20 cellular contexts compared by ENCODE assay signal in the genomic region with DNA sequence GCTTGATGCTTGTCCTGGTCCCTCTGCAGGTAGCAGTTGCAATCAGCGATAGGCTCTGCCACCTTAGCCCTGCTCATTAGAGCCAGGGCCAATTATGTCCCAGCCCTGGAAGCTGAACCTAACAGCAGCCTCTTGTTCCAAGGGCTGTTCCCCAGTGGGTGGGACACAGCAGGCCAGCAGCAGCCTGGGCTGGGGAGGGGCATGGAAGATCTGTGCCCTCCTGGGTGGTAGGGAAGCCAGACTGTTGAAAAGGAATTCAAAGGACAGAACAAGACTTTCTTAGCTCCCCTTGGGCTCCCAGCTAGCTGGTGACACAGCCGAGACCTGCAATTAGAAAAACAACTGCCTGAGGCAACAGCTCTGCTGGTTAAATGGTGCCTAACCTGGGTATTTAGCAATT. TPM values are rescaled to one million over a fixed set of nuclear protein-coding genes. Genes with fewer than 3 reads are reported as not detected.
DNase-seq lines count a peak whose midpoint lies in the region; FAIRE-seq and TF ChIP-seq lines count a peak whose summit lies in the region.
"Had no signal": no experiment of that assay in that cellular context is flagged by ENCODE, and none has a peak within 500 bp of the region (broad histone marks: within the 10 kb centered on the region; RNA-seq: fewer than 3 reads in every experiment).

No MANE protein-coding gene starts in this region.

- H4K20me1 ChIP-seq in H1 (replicated peaks in 1 of 2; ENCODE audit: control insufficient read depth in 1 of 2, insufficient read depth in 2 of 2, low read length in 2 of 2): no peaks in the 10 kb centered on the region

- H2BK15ac ChIP-seq in H1 (ENCODE audit: low read length): no peak overlapping the region

- H2AFZ ChIP-seq in H1 (ENCODE audit: low read length): no peak overlapping the region

- no peak overlapping the region for H2BK120ac ChIP-seq in H1 (replicated peaks; ENCODE audit: low read depth, low read length)

- H3K9me3 ChIP-seq in H1 (ENCODE audit: insufficient read depth in 2 of 2, low read depth in 1 of 2, low read length in 1 of 2) (no peaks in the 10 kb centered on the region), small intestine (ENCODE audit: control insufficient read depth, low read depth) (no peaks in the 10 kb centered on the region), ovary (no peaks in the 10 kb centered on the region), tibial nerve (no peaks in the 10 kb centered on the region)
- H3K9me3 ChIP-seq: A549, HAP-1, tibial artery had no signal

- no peak for TF ChIP-seq EP300 in H1 (IDR thresholded peaks at IDR 0.05; ENCODE audit: borderline replicate concordance in 1 of 2, low read depth in 2 of 2, low read length in 2 of 2)
- TF ChIP-seq EP300 in ovary (IDR thresholded peaks at IDR 0.05): no peak
- TF ChIP-seq EP300 in tibial nerve (IDR thresholded peaks at IDR 0.05): no peak

- TF ChIP-seq RAD21 in H1 (IDR thresholded peaks at IDR 0.05 in 1 of 2, conservative IDR thresholded peaks at IDR 0.05 in 1 of 2; ENCODE audit: low read depth in 2 of 2, low read length in 2 of 2): 0 out of 4 replicates have a peak, but pooled peaks of 1 of the 2 experiments have one; percentile 7

- POLR2A ChIA-PET in H1 (lab: Charles Lee; ENCODE audit: partially characterized antibody): interaction anchor here (1.3 kb wide), 1 partner anchor 17 kb away, joined by 3 read pairs; a partner anchor contains a TSS

- peak; percentile 37 for DNase-seq in NCI-H1436 (lab: John Stamatoyannopoulos, UW)
- no peak for DNase-seq in NCI-H1436 treated with DMSO at 0.1 percent for 48 hours (lab: John Stamatoyannopoulos, UW)
- DNase-seq in NCI-H2227 treated with DMSO at 0.1 percent for 48 hours (lab: John Stamatoyannopoulos, UW): peak; percentile 68
- DNase-seq in H1 (ENCODE audit: low read depth in 1 of 2, low spot score in 2 of 2): peak in 1 of 2 experiments; percentile 63
- peak; percentile 39 for DNase-seq in small intestine
- no peak for DNase-seq in ovary
- no peak for DNase-seq in tibial nerve (ENCODE audit: low spot score in 2 of 2)
- DNase-seq in activated CD4-positive, alpha-beta T cell treated with anti-CD3 and anti-CD28 coated beads for 48 hours: no peak
- DNase-seq: activated CD4-positive, alpha-beta T cell treated with anti-CD3 and anti-CD28 coated beads, Interleukin-2, amount 10 ng/mL, durations not matched to agents 7 days and 5 days; activated CD8-positive, alpha-beta memory T cell treated with anti-CD3 and anti-CD28 coated beads, Interleukin-2, amount 50 U/mL, for 4 hours; amygdala; C1 segment of cervical spinal cord; KG1; NK-92 treated with Interleukin-12 subunit alpha and Interleukin-12 subunit beta, amount 100 ng/mL, for 24 hours; stimulated activated naive CD4-positive, alpha-beta T cell treated with Interleukin-2 at 50 U/mL for 16 hours; tibial artery had no signal

- H3K18ac ChIP-seq in H1 (ENCODE audit: extremely low read depth, low read length): no peak overlapping the region

- peak overlapping the region; percentile 33 to 41 for H3K4me2 ChIP-seq in H1 (ENCODE audit: insufficient read depth in 1 of 2, low read depth in 2 of 2, low read length in 2 of 2)
- H3K4me2 ChIP-seq: A549 had no signal

- TF ChIP-seq POLR2A in H1 (IDR thresholded peaks at IDR 0.05; ENCODE audit: control extremely low read depth in 1 of 2, low read depth in 2 of 2, low read length in 2 of 2) (no peak), ovary (IDR thresholded peaks at IDR 0.05) (no peak), tibial nerve (IDR thresholded peaks at IDR 0.05) (no peak)

- no peak overlapping the region for H3K14ac ChIP-seq in H1 (ENCODE audit: insufficient read length)

- no peak overlapping the region for H3K23ac ChIP-seq in H1 (ENCODE audit: insufficient read length)

- H3K4me1 ChIP-seq in H1 (replicated peaks in 1 of 4; ENCODE audit: control insufficient read depth in 3 of 4, insufficient read depth in 4 of 4, low read length in 3 of 4) (peaks cover 3 to 7% (median 5%) of the 10 kb centered on the region in 4 experiments; a peak in 4 of 7 replicates), small intestine (ENCODE audit: control insufficient read depth in 2 of 2, insufficient read depth in 1 of 2, low read depth in 1 of 2, low read length in 1 of 2) (no peaks in the 10 kb centered on the region), ovary (ENCODE audit: insufficient read depth) (no peaks in the 10 kb centered on the region), tibial nerve (no peaks in the 10 kb centered on the region)
- H3K4me1 ChIP-seq: A549, HAP-1, tibial artery had no signal

- no peak overlapping the region for H4K8ac ChIP-seq in H1 (ENCODE audit: extremely low read depth, insufficient read depth, low read length)

- CTCF ChIA-PET in H1 (lab: Charles Lee; ENCODE audit: partially characterized antibody): interaction anchor here (0.6 to 2.3 kb wide), 16 partner anchors 9 to 709 kb away, joined by 3 to 12 read pairs (median 4); no protein-coding TSS in a partner anchor

- H3K9ac ChIP-seq in H1 (replicated peaks in 1 of 4; ENCODE audit: extremely low read depth in 1 of 4, low read depth in 3 of 4, low read length in 3 of 4): no peak overlapping the region

- H3K27ac ChIP-seq in H1 (ENCODE audit: low read depth, low read length): no peak overlapping the region
- H3K27ac ChIP-seq in small intestine (ENCODE audit: low read depth in 1 of 2, low read length in 1 of 2): peak overlapping the region in 1 of 2 donors; percentile 36
- no peak overlapping the region for H3K27ac ChIP-seq in ovary
- H3K27ac ChIP-seq in tibial nerve: no peak overlapping the region
- H3K27ac ChIP-seq: A549, tibial artery had no signal

- H2BK20ac ChIP-seq in H1 (ENCODE audit: low read length): no peak overlapping the region

- H3K36me3 ChIP-seq in H1 (ENCODE audit: control insufficient read depth in 2 of 4, insufficient read depth in 4 of 4, low read length in 3 of 4) (no peaks in the 10 kb centered on the region), small intestine (ENCODE audit: control insufficient read depth in 2 of 2, insufficient read depth in 2 of 2, low read length in 2 of 2) (no peaks in the 10 kb centered on the region), ovary (no peaks in the 10 kb centered on the region), tibial nerve (no peaks in the 10 kb centered on the region)
- H3K36me3 ChIP-seq: HAP-1, tibial artery had no signal

- FAIRE-seq in H1 (lab: Jason Lieb, UNC) (no peak), small intestine (lab: Jason Lieb, UNC) (no peak)
- FAIRE-seq: A549, GM18507 had no signal

- peak overlapping the region; percentile 36 for H4K91ac ChIP-seq in H1 (replicated peaks; ENCODE audit: insufficient read length, low read length)

- H3K27me3 ChIP-seq in H1 (replicated peaks in 1 of 4; ENCODE audit: control insufficient read depth in 3 of 4, extremely low read depth in 1 of 4, insufficient read depth in 3 of 4, low read length in 3 of 4) (no peaks in the 10 kb centered on the region), small intestine (ENCODE audit: control insufficient read depth in 2 of 2, insufficient read depth in 2 of 2, low read length in 2 of 2) (no peaks in the 10 kb centered on the region), ovary (no peaks in the 10 kb centered on the region), tibial nerve (peaks cover 0 to 3% of the 10 kb centered on the region in 2 donors)

- H3K23me2 ChIP-seq in H1 (ENCODE audit: low read depth, low read length): no peaks in the 10 kb centered on the region

- no peak overlapping the region for H2AK5ac ChIP-seq in H1 (ENCODE audit: low read depth, low read length)

- H3K56ac ChIP-seq in H1 (replicated peaks; ENCODE audit: insufficient read length, low read depth, low read length): no peak overlapping the region

- H3K79me2 ChIP-seq in H1 (ENCODE audit: control insufficient read depth in 1 of 2, insufficient read depth in 2 of 2, low read length in 2 of 2): no peaks in the 10 kb centered on the region

- no peak overlapping the region for H3K4ac ChIP-seq in H1 (replicated peaks; ENCODE audit: insufficient read length, low read depth, low read length)

- H2BK5ac ChIP-seq in H1 (ENCODE audit: low read depth, low read length): no peak overlapping the region

- WGBS in H1 (ENCODE audit: extremely low coverage in 1 of 2, insufficient coverage in 1 of 2, insufficient read length in 1 of 2, insufficient replicate concordance in 2 of 2, low coverage in 1 of 2, low lambda C conversion rate in 2 of 2, missing lambda C conversion rate in 1 of 2), 2 experiments: 31% methylated on average over 2 of the region's 2 CpGs; no CpG with 5 or more reads in 1 of the 2 experiments
- WGBS in small intestine, 3 donors: 13 to 41% (median 15%) methylated on average over 2 of the region's 2 CpGs
- 43 to 59% (median 45%) methylated on average over 2 of the region's 2 CpGs for WGBS in ovary, 3 donors
- 45 to 46% methylated on average over 2 of the region's 2 CpGs for WGBS in tibial nerve, 2 donors

- H3K79me1 ChIP-seq in H1 (ENCODE audit: low read depth, low read length): no peaks in the 10 kb centered on the region

- H3K4me3 ChIP-seq in H1 (ENCODE audit: extremely low read depth in 1 of 4, insufficient read depth in 2 of 4, low read depth in 3 of 4, low read length in 4 of 4) (no peak overlapping the region), small intestine (ENCODE audit: low read depth in 1 of 2, low read length in 2 of 2) (no peak overlapping the region), ovary (no peak overlapping the region), tibial nerve (no peak overlapping the region)
- H3K4me3 ChIP-seq: A549, HAP-1, tibial artery had no signal

- no peak overlapping the region for H4K5ac ChIP-seq in H1 (ENCODE audit: insufficient read length, low read depth, low read length)

- intact Hi-C loops in ovary (cut with DNase I): loop anchor here in 1 of 4 donors (5.0 kb wide), 1 partner anchor 50 kb away; no protein-coding TSS in a partner anchor

- TF ChIP-seq CTCF in H1 (IDR thresholded peaks at IDR 0.05; ENCODE audit: control extremely low read depth in 1 of 3, insufficient read depth in 1 of 3, low read depth in 1 of 3, low read length in 3 of 3): no peak
- no peak for TF ChIP-seq CTCF in ovary (IDR thresholded peaks at IDR 0.05)
- TF ChIP-seq CTCF in tibial nerve (IDR thresholded peaks at IDR 0.05): no peak

- no peak overlapping the region for H2BK12ac ChIP-seq in H1 (ENCODE audit: low read depth, low read length)

RNA-seq across cellular contexts. Expression of a gene that starts 17.4 kb away (rescaled TPM):
- total RNA-seq in H1 (2021; fragmentation: NEBNext Ultra II Directional; extraction: Animal tissue kit (Norgen Biotek cat#: 25700)): 0.26 and 1.1 TPM in 2 replicates
- polyA plus RNA-seq in H1 (2011; rRNA removed): 0.41 and 0.75 TPM in 2 replicates
- polyA plus RNA-seq in H1 (2011; cell fraction: cytosol; rRNA removed): 0.31 TPM
- polyA plus RNA-seq in H1 (2011; cell fraction: nucleus; rRNA removed): 0.47 TPM
- polyA plus RNA-seq in H1 (2012, experiment 1 of 2): 0.19 to 0.76 TPM (median 0.58 TPM) in 4 replicates
- polyA plus RNA-seq in H1 (2012, experiment 2 of 2): 0.31 TPM
- polyA plus RNA-seq in H1 (2013, experiment 1 of 2): 0.28 TPM
- 0.31 TPM for polyA plus RNA-seq in H1 (2013, experiment 2 of 2)
- polyA minus RNA-seq in H1 (2011; rRNA and poly(A)+ RNA removed): 1.8 TPM in 1 of 2 replicates, not detected in the other
- polyA minus RNA-seq in H1 (2011; cell fraction: cytosol; rRNA and poly(A)+ RNA removed): not detected
- polyA minus RNA-seq in H1 (2011; cell fraction: nucleus; rRNA and poly(A)+ RNA removed): 0.40 TPM
- polyA plus RNA-seq in small intestine: under 1 TPM in 1 of 3 donors, not detected in 2; 0.28 TPM
- total RNA-seq in ovary: 1 to 10 TPM in 1 of 7 donors, under 1 TPM in 4, not detected in 2; 0.15 to 1.0 (median 0.38) TPM
- polyA plus RNA-seq in ovary: under 1 TPM; 0.02 to 0.07 TPM
- 1 to 10 TPM in 2 of 4 donors, under 1 TPM in 1, not detected in 1; 0.39 to 4.5 (median 1.3) TPM for total RNA-seq in tibial nerve
- total RNA-seq: activated CD4-positive, alpha-beta T cell treated with anti-CD3 and anti-CD28 coated beads, Interleukin-2, amount 10 ng/mL, durations not matched to agents 7 days and 5 days; cardiac septum had no signal
- polyA plus RNA-seq: A549 had no signal

Comparison
In these comparisons a context has a peak if more than half of its experiments do, and no peak if none do; other contexts are left out.
1. DNase-seq: peak in NCI-H1436 (single experiment), NCI-H2227 treated with DMSO at 0.1 percent for 48 hours (single experiment) and small intestine (single experiment); none in NCI-H1436 treated with DMSO at 0.1 percent for 48 hours (single experiment), ovary (0 of 5), tibial nerve (0 of 2) and activated CD4-positive, alpha-beta T cell treated with anti-CD3 and anti-CD28 coated beads for 48 hours (single experiment).